ENCODE assay signal across 23 cellular contexts in genomic region chr3:150240891-150241290, GRCh38.
DNase-seq lines count a peak whose midpoint lies in the region; ATAC-seq, FAIRE-seq and TF ChIP-seq lines count a peak whose summit lies in the region.
"Had no signal": no experiment of that assay in that cellular context is flagged by ENCODE, and none has a peak within 500 bp of the region (broad histone marks: within the 10 kb centered on the region; RNA-seq: fewer than 3 reads in every experiment).

No MANE protein-coding gene starts in this region.

- H3K9me3 ChIP-seq in Panc1 (ENCODE audit: control insufficient read depth, insufficient read depth, low read depth, low read length) (no peaks in the 10 kb centered on the region), H1 (ENCODE audit: insufficient read depth in 2 of 2, low read depth in 1 of 2, low read length in 1 of 2) (no peaks in the 10 kb centered on the region), mesenchymal stem cell (ENCODE audit: control insufficient read depth, low read length) (peaks cover 8% of the 10 kb centered on the region), adrenal gland (replicated peaks in 1 of 3) (no peaks in the 10 kb centered on the region)
- H3K9me3 ChIP-seq: SJSA1 had no signal

- BruUV-seq in Panc1 (replicated peaks; lab: Mats Ljungman, UMichigan) = no TSS peak

- no peaks in the 10 kb centered on the region for H3K27me3 ChIP-seq in GM23338 (ENCODE audit: insufficient read depth)
- no peaks in the 10 kb centered on the region for H3K27me3 ChIP-seq in Panc1 (ENCODE audit: control insufficient read depth, insufficient read depth, low read length)
- no peaks in the 10 kb centered on the region for H3K27me3 ChIP-seq in H1 (replicated peaks in 1 of 4; ENCODE audit: control insufficient read depth in 3 of 4, extremely low read depth in 1 of 4, insufficient read depth in 3 of 4, low read length in 3 of 4)
- no peaks in the 10 kb centered on the region for H3K27me3 ChIP-seq in mesenchymal stem cell (ENCODE audit: control insufficient read depth in 1 of 2, insufficient read depth in 1 of 2, low read length in 2 of 2)
- no peaks in the 10 kb centered on the region for H3K27me3 ChIP-seq in adrenal gland
- H3K27me3 ChIP-seq: SJSA1 had no signal

- no peak overlapping the region for H3K56ac ChIP-seq in H1 (replicated peaks; ENCODE audit: insufficient read length, low read depth, low read length)

- WGBS in H1 (ENCODE audit: extremely low coverage in 1 of 2, insufficient coverage in 1 of 2, insufficient read length in 1 of 2, insufficient replicate concordance in 2 of 2, low coverage in 1 of 2, low lambda C conversion rate in 2 of 2, missing lambda C conversion rate in 1 of 2), 2 experiments = 76% methylated on average over 2 of the region's 2 CpGs; no CpG with 5 or more reads in 1 of the 2 experiments
- WGBS in mesenchymal stem cell = 100% methylated on average over 1 of the region's 2 CpGs
- WGBS in adrenal gland, 4 donors = 74 to 89% (median 85%) methylated on average over 2 of the region's 2 CpGs

- H3K23ac ChIP-seq in H1 (ENCODE audit: insufficient read length) (no peak overlapping the region), mesenchymal stem cell (ENCODE audit: low read length in 2 of 2) (no peak overlapping the region)

- DNase-seq in GM23338 (ENCODE audit: low spot score) (peak; percentile 52), Panc1 (ENCODE audit: low read depth, low spot score) (no peak), H1 (ENCODE audit: low read depth in 1 of 2, low spot score in 2 of 2) (no peak), mesenchymal stem cell (no peak), NCI-H526 treated with DMSO at 0.1 percent for 48 hours (lab: John Stamatoyannopoulos, UW) (no peak), adrenal gland (no peak)
- DNase-seq in activated naive CD4-positive, alpha-beta T cell treated with anti-CD3 and anti-CD28 coated beads for 36 hours = no peak
- no peak for DNase-seq in activated naive CD4-positive, alpha-beta T cell treated with anti-CD3 and anti-CD28 coated beads, Interleukin-2, amount 50 U/mL, for 72 hours (ENCODE audit: low spot score in 2 of 2)
- DNase-seq: CD8-positive, alpha-beta memory T cell; DMS79; GM23248; NCI-H1105; NCI-H1694; NCI-H2081; NCI-H2171; NCI-H345; NCI-H524 had no signal

- H3K18ac ChIP-seq in H1 (ENCODE audit: extremely low read depth, low read length) (no peak overlapping the region), mesenchymal stem cell (ENCODE audit: low read depth in 1 of 2, low read length in 2 of 2) (peak overlapping the region in 1 of 2 experiments; percentile 68)

- TF ChIP-seq CTCF in GM23338 (conservative IDR thresholded peaks at IDR 0.05; ENCODE audit: low read depth in 2 of 2) (peak; percentile 12 to 40; a peak in 2 of 4 replicates), Panc1 (IDR thresholded peaks at IDR 0.05) (no peak), H1 (IDR thresholded peaks at IDR 0.05; ENCODE audit: control extremely low read depth in 1 of 3, insufficient read depth in 1 of 3, low read depth in 1 of 3, low read length in 3 of 3) (no peak), adrenal gland (IDR thresholded peaks at IDR 0.05) (no peak)

- H4K20me1 ChIP-seq in GM23338 (replicated peaks; ENCODE audit: insufficient read depth) (no peaks in the 10 kb centered on the region), H1 (replicated peaks in 1 of 2; ENCODE audit: control insufficient read depth in 1 of 2, insufficient read depth in 2 of 2, low read length in 2 of 2) (no peaks in the 10 kb centered on the region)

- peaks cover 13% of the 10 kb centered on the region for H3K4me1 ChIP-seq in GM23338 (ENCODE audit: insufficient read depth)
- peaks cover 10% of the 10 kb centered on the region; the same call in 1 of the 2 replicates for H3K4me1 ChIP-seq in Panc1 (ENCODE audit: control insufficient read depth, insufficient read depth, low read length)
- H3K4me1 ChIP-seq in H1 (replicated peaks in 1 of 4; ENCODE audit: control insufficient read depth in 3 of 4, insufficient read depth in 4 of 4, low read length in 3 of 4) = peaks cover 0 to 8% (median 2%) of the 10 kb centered on the region in 4 experiments; a peak in 4 of 7 replicates
- peaks cover 11% of the 10 kb centered on the region for H3K4me1 ChIP-seq in mesenchymal stem cell (ENCODE audit: control insufficient read depth, insufficient read depth, low read depth, low read length)
- peaks cover 17% of the 10 kb centered on the region in 2 donors for H3K4me1 ChIP-seq in adrenal gland (replicated peaks in 1 of 2)

- H3K4me2 ChIP-seq in GM23338 (peak overlapping the region; percentile 45; the same call in 1 of the 2 replicates), H1 (ENCODE audit: insufficient read depth in 1 of 2, low read depth in 2 of 2, low read length in 2 of 2) (no peak overlapping the region), mesenchymal stem cell (ENCODE audit: low read length, poor library complexity, severe bottlenecking) (no peak overlapping the region)

- H4K91ac ChIP-seq in H1 (replicated peaks; ENCODE audit: insufficient read length, low read length) (no peak overlapping the region), mesenchymal stem cell (ENCODE audit: low read length) (peak overlapping the region; percentile 35)

- H3K14ac ChIP-seq in H1 (ENCODE audit: insufficient read length) (no peak overlapping the region), mesenchymal stem cell (ENCODE audit: low read length in 2 of 2) (no peak overlapping the region)

- H3K27ac ChIP-seq in GM23338 (ENCODE audit: low read depth) = no peak overlapping the region
- peak overlapping the region; percentile 42; the same call in 1 of the 2 replicates for H3K27ac ChIP-seq in Panc1 (ENCODE audit: low read length)
- no peak overlapping the region for H3K27ac ChIP-seq in H1 (ENCODE audit: low read depth, low read length)
- H3K27ac ChIP-seq in mesenchymal stem cell (ENCODE audit: low read length, poor library complexity, severe bottlenecking) = no peak overlapping the region
- H3K27ac ChIP-seq in adrenal gland = no peak overlapping the region
- H3K27ac ChIP-seq: GM23248, HL-60, SJSA1 had no signal

- H2BK120ac ChIP-seq in H1 (replicated peaks; ENCODE audit: low read depth, low read length) (no peak overlapping the region), mesenchymal stem cell (ENCODE audit: low read depth, low read length) (no peak overlapping the region)

- no peak for TF ChIP-seq RAD21 in H1 (IDR thresholded peaks at IDR 0.05 in 1 of 2, conservative IDR thresholded peaks at IDR 0.05 in 1 of 2; ENCODE audit: low read depth in 2 of 2, low read length in 2 of 2)

- ATAC-seq in GM23338 (peak; percentile 39), Panc1 (no peak)
- ATAC-seq in activated naive CD4-positive, alpha-beta T cell treated with anti-CD3 and anti-CD28 coated beads, Interleukin-2, amount 50 U/mL, for 72 hours = no peak
- ATAC-seq: HCT116 had no signal

- H3K79me1 ChIP-seq in H1 (ENCODE audit: low read depth, low read length) (no peaks in the 10 kb centered on the region), mesenchymal stem cell (replicated peaks; ENCODE audit: low read length, poor library complexity, severe bottlenecking) (peaks cover 13% of the 10 kb centered on the region)

- H3K4me3 ChIP-seq in GM23338 (no peak overlapping the region), Panc1 (ENCODE audit: low read depth in 2 of 2, low read length in 2 of 2) (no peak overlapping the region), H1 (ENCODE audit: extremely low read depth in 1 of 4, insufficient read depth in 2 of 4, low read depth in 3 of 4, low read length in 4 of 4) (no peak overlapping the region), mesenchymal stem cell (ENCODE audit: insufficient read depth in 1 of 2, low read depth in 1 of 2, low read length in 2 of 2) (no peak overlapping the region), adrenal gland (no peak overlapping the region)
- H3K4me3 ChIP-seq: GM23248, SJSA1 had no signal

- no peaks in the 10 kb centered on the region for H3K23me2 ChIP-seq in H1 (ENCODE audit: low read depth, low read length)

- no peak overlapping the region for H3K4me3 Mint-ChIP-seq in GM23338
- no peak overlapping the region for H3K4me3 Mint-ChIP-seq in activated naive CD4-positive, alpha-beta T cell treated with anti-CD3 and anti-CD28 coated beads for 36 hours
- H3K4me3 Mint-ChIP-seq: CD8-positive, alpha-beta memory T cell had no signal

- H2BK20ac ChIP-seq in H1 (ENCODE audit: low read length) = no peak overlapping the region

- H2AK5ac ChIP-seq in H1 (ENCODE audit: low read depth, low read length) (no peak overlapping the region), mesenchymal stem cell (ENCODE audit: low read length, severe bottlenecking) (peak overlapping the region; percentile 95)

- CTCF ChIA-PET in Panc1 (lab: Charles Lee) = no interaction called here
- CTCF ChIA-PET in H1 (lab: Charles Lee; ENCODE audit: partially characterized antibody) = interaction anchor here (0.6 to 8.9 kb wide), 35 partner anchors 10 to 1851 kb away, joined by 3 to 77 read pairs (median 5); partner anchors contain the start of gene TSC22D2
- CTCF ChIA-PET in activated naive CD4-positive, alpha-beta T cell treated with anti-CD3 and anti-CD28 coated beads for 36 hours (lab: Charles Lee) = interaction anchor here (0.8 to 0.9 kb wide), 2 partner anchors 9 to 254 kb away, joined by 3 read pairs; no protein-coding TSS in a partner anchor

- no peaks in the 10 kb centered on the region for H3K36me3 Mint-ChIP-seq in GM23338 (ENCODE audit: low read depth)
- H3K36me3 Mint-ChIP-seq in activated naive CD4-positive, alpha-beta T cell treated with anti-CD3 and anti-CD28 coated beads for 36 hours (ENCODE audit: low read depth) = no peaks in the 10 kb centered on the region
- no peaks in the 10 kb centered on the region for H3K36me3 Mint-ChIP-seq in activated naive CD4-positive, alpha-beta T cell treated with anti-CD3 and anti-CD28 coated beads, Interleukin-2, amount 50 U/mL, for 72 hours
- H3K36me3 Mint-ChIP-seq: CD8-positive, alpha-beta memory T cell had no signal

- intact Hi-C loops in Panc1 (cut with micrococcal nuclease; ENCODE audit: unreplicated experiment) (no loop called here), adrenal gland (cut with DNase I) (no loop called here)
- intact Hi-C loops in activated naive CD4-positive, alpha-beta T cell treated with anti-CD3 and anti-CD28 coated beads for 36 hours (cut with micrococcal nuclease) = no loop called here

- no peak overlapping the region for H3K4ac ChIP-seq in H1 (replicated peaks; ENCODE audit: insufficient read length, low read depth, low read length)
- H3K4ac ChIP-seq in mesenchymal stem cell (ENCODE audit: low read depth in 1 of 2, low read length in 2 of 2) = no peak overlapping the region

- TF ChIP-seq POLR2A in H1 (IDR thresholded peaks at IDR 0.05; ENCODE audit: control extremely low read depth in 1 of 2, low read depth in 2 of 2, low read length in 2 of 2) = no peak
- no peak for TF ChIP-seq POLR2A in adrenal gland (IDR thresholded peaks at IDR 0.05)

- peaks cover 1% of the 10 kb centered on the region for H3K27me3 Mint-ChIP-seq in GM23338 (ENCODE audit: insufficient read depth, low read depth, poor library complexity)
- peaks cover 6% of the 10 kb centered on the region for H3K27me3 Mint-ChIP-seq in activated naive CD4-positive, alpha-beta T cell treated with anti-CD3 and anti-CD28 coated beads for 36 hours (ENCODE audit: low read depth)

- no peaks in the 10 kb centered on the region for H3F3A ChIP-seq in GM23338 (replicated peaks; ENCODE audit: low read depth)

- H2BK5ac ChIP-seq in H1 (ENCODE audit: low read depth, low read length) = no peak overlapping the region
- H2BK5ac ChIP-seq in mesenchymal stem cell (ENCODE audit: low read depth, low read length, poor library complexity, severe bottlenecking) = no peak overlapping the region

- no peak for TF ChIP-seq EP300 in H1 (IDR thresholded peaks at IDR 0.05; ENCODE audit: borderline replicate concordance in 1 of 2, low read depth in 2 of 2, low read length in 2 of 2)

- H3K9ac ChIP-seq in H1 (replicated peaks in 1 of 4; ENCODE audit: extremely low read depth in 1 of 4, low read depth in 3 of 4, low read length in 3 of 4) (no peak overlapping the region), mesenchymal stem cell (ENCODE audit: low read length) (no peak overlapping the region)
- H3K9ac ChIP-seq: GM23248 had no signal

- no peaks in the 10 kb centered on the region for H3K36me3 ChIP-seq in GM23338 (ENCODE audit: insufficient read depth)
- H3K36me3 ChIP-seq in Panc1 (ENCODE audit: control insufficient read depth, insufficient read depth, low read length) = no peaks in the 10 kb centered on the region
- no peaks in the 10 kb centered on the region for H3K36me3 ChIP-seq in H1 (ENCODE audit: control insufficient read depth in 2 of 4, insufficient read depth in 4 of 4, low read length in 3 of 4)
- H3K36me3 ChIP-seq in mesenchymal stem cell (ENCODE audit: control insufficient read depth in 1 of 2, insufficient read depth in 2 of 2, low read depth in 1 of 2, low read length in 2 of 2) = no peaks in the 10 kb centered on the region
- H3K36me3 ChIP-seq in adrenal gland (replicated peaks in 1 of 2) = no peaks in the 10 kb centered on the region
- H3K36me3 ChIP-seq: SJSA1 had no signal

- in situ Hi-C loops in Panc1 (cut with HindIII; ENCODE audit: low pct_unique_long_range_greater_than_20kb, low sequenced_read_pairs) = no loop called here

- peaks cover 29% of the 10 kb centered on the region for H3K4me1 Mint-ChIP-seq in GM23338
- H3K4me1 Mint-ChIP-seq in activated naive CD4-positive, alpha-beta T cell treated with anti-CD3 and anti-CD28 coated beads for 36 hours (ENCODE audit: low read depth) = no peaks in the 10 kb centered on the region
- H3K4me1 Mint-ChIP-seq: CD8-positive, alpha-beta memory T cell had no signal

- H3K9me2 ChIP-seq in GM23338 (ENCODE audit: insufficient read depth) = no peaks in the 10 kb centered on the region

- POLR2A ChIA-PET in Panc1 (lab: Charles Lee) (no interaction called here), H1 (lab: Charles Lee; ENCODE audit: partially characterized antibody) (interaction anchor here (0.7 to 1.2 kb wide), 4 partner anchors 134 to 255 kb away, joined by 3 to 4 read pairs (median 3); no protein-coding TSS in a partner anchor)

- H2AFZ ChIP-seq in GM23338 (peak overlapping the region; percentile 54), H1 (ENCODE audit: low read length) (0 out of 2 replicates have a peak overlapping the region, but pooled peaks have one; percentile 17), mesenchymal stem cell (ENCODE audit: low read depth, low read length) (no peak overlapping the region)
- H2AFZ ChIP-seq: GM23248 had no signal

- no peaks in the 10 kb centered on the region for H3K9me3 Mint-ChIP-seq in GM23338
- H3K9me3 Mint-ChIP-seq in activated naive CD4-positive, alpha-beta T cell treated with anti-CD3 and anti-CD28 coated beads for 36 hours = no peaks in the 10 kb centered on the region
- no peaks in the 10 kb centered on the region for H3K9me3 Mint-ChIP-seq in activated naive CD4-positive, alpha-beta T cell treated with anti-CD3 and anti-CD28 coated beads, Interleukin-2, amount 50 U/mL, for 72 hours
- H3K9me3 Mint-ChIP-seq: CD8-positive, alpha-beta memory T cell had no signal

- no peak overlapping the region for H3K27ac Mint-ChIP-seq in GM23338
- no peak overlapping the region for H3K27ac Mint-ChIP-seq in activated naive CD4-positive, alpha-beta T cell treated with anti-CD3 and anti-CD28 coated beads for 36 hours
- H3K27ac Mint-ChIP-seq in activated naive CD4-positive, alpha-beta T cell treated with anti-CD3 and anti-CD28 coated beads, Interleukin-2, amount 50 U/mL, for 72 hours = no peak overlapping the region
- H3K27ac Mint-ChIP-seq: CD8-positive, alpha-beta memory T cell had no signal

- no peak for FAIRE-seq in H1 (lab: Jason Lieb, UNC)
- FAIRE-seq: A204.1, D721Med, RCC 7860 had no signal

- H3K79me2 ChIP-seq in GM23338 (replicated peaks; ENCODE audit: insufficient read depth) = no peaks in the 10 kb centered on the region
- H3K79me2 ChIP-seq in H1 (ENCODE audit: control insufficient read depth in 1 of 2, insufficient read depth in 2 of 2, low read length in 2 of 2) = no peaks in the 10 kb centered on the region

- H4K8ac ChIP-seq in H1 (ENCODE audit: extremely low read depth, insufficient read depth, low read length) = no peak overlapping the region
- H4K8ac ChIP-seq in mesenchymal stem cell (ENCODE audit: low read length) = no peak overlapping the region

- no peak overlapping the region for H2BK12ac ChIP-seq in H1 (ENCODE audit: low read depth, low read length)
- peak overlapping the region; percentile 9 to 45 for H2BK12ac ChIP-seq in mesenchymal stem cell (ENCODE audit: low read length in 2 of 2)

- H2BK15ac ChIP-seq in H1 (ENCODE audit: low read length) = no peak overlapping the region
- no peak overlapping the region for H2BK15ac ChIP-seq in mesenchymal stem cell (ENCODE audit: low read depth, poor library complexity, severe bottlenecking)

- no peak overlapping the region for H4K5ac ChIP-seq in H1 (ENCODE audit: insufficient read length, low read depth, low read length)

Comparison
In these comparisons a context has a peak if more than half of its experiments do, and no peak if none do; other contexts are left out.
1. CTCF ChIP-seq: peak in GM23338 (2 of 2); none in Panc1 (single experiment), H1 (0 of 3) and adrenal gland (0 of 6).